ENCODE assay signal across 1 cellular context in genomic region chr15:68085052-68085451, GRCh38.
TF ChIP-seq lines count a peak whose summit lies in the region.

No MANE protein-coding gene starts in this region.

TF ChIP-seq in SK-N-SH treated with all-trans-retinoic acid at 6 μM for 48 hours, 23 proteins besides CTCF, POLR2A, EP300 and RAD21 (continued from another document):
- no peak for TF ChIP-seq TCF4 (CRISPR knock-in tag; IDR thresholded peaks at IDR 0.05; ENCODE audit: borderline replicate concordance)
- TF ChIP-seq CSDC2 (CRISPR knock-in tag; IDR thresholded peaks at IDR 0.05): no peak
